ENCODE assay signal across 12 cellular contexts in genomic region chr2:226524381-226524843, GRCh38.
DNase-seq lines count a peak whose midpoint lies in the region; ATAC-seq and TF ChIP-seq lines count a peak whose summit lies in the region.
"Had no signal": no experiment of that assay in that cellular context is flagged by ENCODE, and none has a peak within 500 bp of the region (broad histone marks: within the 10 kb centered on the region; RNA-seq: fewer than 3 reads in every experiment).

No MANE protein-coding gene starts in this region.

- H3K9me2 ChIP-seq in PC-9 (ENCODE audit: insufficient read depth) = no peaks in the 10 kb centered on the region

- no peak overlapping the region for H3K4me2 ChIP-seq in PC-9

- no peaks in the 10 kb centered on the region for H3K36me3 ChIP-seq in PC-9 (ENCODE audit: low read depth)

- BruUV-seq in PC-9 (replicated peaks; lab: Mats Ljungman, UMichigan) = no TSS peak

- ATAC-seq in omental fat pad (ENCODE audit: low FRiP score) = peak; percentile 51
- no peak for ATAC-seq in HG02981 (IDR thresholded peaks at IDR 0.05; ENCODE audit: unreplicated experiment)
- ATAC-seq in GM21423 (IDR thresholded peaks at IDR 0.05; ENCODE audit: unreplicated experiment) = no peak
- ATAC-seq: Panc1 had no signal

- H3K9me3 ChIP-seq in PC-9 (ENCODE audit: insufficient read depth, low read depth) = peaks cover 6% of the 10 kb centered on the region

- no peaks in the 10 kb centered on the region for H3K27me3 ChIP-seq in PC-9 (ENCODE audit: insufficient read depth, low read depth)

- H4K20me1 ChIP-seq in PC-9 (ENCODE audit: insufficient read depth) = no peaks in the 10 kb centered on the region

- no peak for TF ChIP-seq CTCF in PC-9 (conservative IDR thresholded peaks at IDR 0.05)
- TF ChIP-seq CTCF in omental fat pad (IDR thresholded peaks at IDR 0.05) = no peak

- no peak overlapping the region for H3K27ac ChIP-seq in PC-9

- POLR2A ChIA-PET in PC-9 (lab: Charles Lee; ENCODE audit: unreplicated experiment) = no interaction called here

- DNase-seq in AG20443 (ENCODE audit: low spot score) (peak; percentile 41), PC-9 (peak; percentile 1 to 35), fibroblast of gingiva (ENCODE audit: low read depth) (peak; percentile 96), omental fat pad (ENCODE audit: low spot score) (no peak)
- no peak for DNase-seq in activated naive CD4-positive, alpha-beta T cell treated with anti-CD3 and anti-CD28 coated beads, Interleukin-2, amount 50 U/mL, for 16 hours
- DNase-seq in activated CD4-positive, alpha-beta T cell treated with anti-CD3 and anti-CD28 coated beads for 1 hour = no peak
- DNase-seq: Calu3; NCI-H2029 treated with DMSO at 0.1 percent for 48 hours; stimulated activated CD4-positive, alpha-beta T cell treated with anti-CD3 and anti-CD28 coated beads, Interleukin-12 subunit alpha, Interleukin-12 subunit beta, amount 100 ng/mL, for 4 hours had no signal

- intact Hi-C loops in PC-9 (cut with micrococcal nuclease; ENCODE audit: unreplicated experiment) = no loop called here

- no peaks in the 10 kb centered on the region for H3F3A ChIP-seq in PC-9 (ENCODE audit: insufficient read depth, low read depth)

- H2AFZ ChIP-seq in PC-9 = no peak overlapping the region

- CTCF ChIA-PET in PC-9 (lab: Charles Lee) = no interaction called here

- no peak overlapping the region for H3K4me3 ChIP-seq in PC-9

- H3K79me2 ChIP-seq in PC-9 (ENCODE audit: low read depth) = no peaks in the 10 kb centered on the region

- no peaks in the 10 kb centered on the region for H3K4me1 ChIP-seq in PC-9 (replicated peaks; ENCODE audit: insufficient read depth)

Comparison
In these comparisons a context has a peak if more than half of its experiments do, and no peak if none do; other contexts are left out.
1. DNase-seq: peak in AG20443 (single experiment), PC-9 (2 of 2) and fibroblast of gingiva (single experiment); none in omental fat pad (single experiment), activated naive CD4-positive, alpha-beta T cell treated with anti-CD3 and anti-CD28 coated beads, Interleukin-2, amount 50 U/mL, for 16 hours (single experiment) and activated CD4-positive, alpha-beta T cell treated with anti-CD3 and anti-CD28 coated beads for 1 hour (single experiment).